ENCODE assay signal across 1 cellular context in the genomic region with DNA sequence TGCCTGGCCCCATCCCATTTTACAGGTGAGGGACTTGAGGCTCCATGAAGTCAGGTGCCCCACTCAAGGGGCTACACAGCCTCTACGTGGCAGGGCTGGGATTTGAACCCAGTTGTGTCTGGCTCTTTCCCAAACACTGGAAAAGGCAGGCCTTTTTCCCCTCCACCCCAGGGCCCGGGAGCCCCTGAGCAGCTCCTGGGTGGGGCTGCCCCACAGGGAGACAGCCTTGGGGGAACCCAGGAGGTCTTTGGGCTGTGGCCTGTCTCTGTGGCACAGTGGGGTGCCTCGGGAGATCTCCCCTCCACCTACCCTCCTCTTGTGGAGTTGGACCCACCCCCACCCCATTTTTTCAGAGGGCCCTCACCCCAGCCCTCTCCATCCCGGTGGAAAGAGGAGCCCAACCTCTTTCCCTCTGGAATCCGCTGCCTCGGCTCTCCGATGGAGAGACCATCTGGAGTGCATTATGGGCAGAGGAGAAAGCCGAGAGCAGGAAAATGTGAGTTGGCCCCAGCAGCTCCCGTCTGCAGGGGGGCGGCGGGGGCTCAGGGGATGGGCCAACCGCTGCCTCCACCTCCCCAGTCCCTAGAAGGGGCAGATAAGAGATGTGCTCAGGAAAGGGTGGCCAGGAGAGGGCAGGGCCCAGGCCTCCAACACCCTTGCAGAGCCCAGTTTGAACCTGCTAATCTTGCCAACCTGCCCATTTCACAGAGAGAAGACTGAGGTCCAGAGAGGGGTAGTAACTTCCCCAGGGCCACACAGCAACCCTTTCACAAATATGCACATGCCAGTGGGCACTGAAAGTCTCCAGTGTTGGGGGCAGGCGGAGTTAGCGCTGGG.
A peak's percentile ranks its signal among the peaks of the same experiment; 100 is the strongest.
TF ChIP-seq lines count a peak whose summit lies in the region.

No MANE protein-coding gene starts in this region.

TF ChIP-seq in H1, 55 proteins besides CTCF, POLR2A, EP300 and RAD21:
- TF ChIP-seq HDAC2 (IDR thresholded peaks at IDR 0.05; ENCODE audit: borderline replicate concordance in 1 of 2, low read depth in 2 of 2, low read length in 2 of 2) (peak in 1 of 2 experiments; percentile 73; a peak in 1 of 4 replicates), KDM1A (IDR thresholded peaks at IDR 0.05; ENCODE audit: borderline replicate concordance, low read length) (peak; percentile 98), CBX8 (IDR thresholded peaks at IDR 0.05; ENCODE audit: borderline replicate concordance, low read depth, low read length) (no peak)
